In the genomic region with DNA sequence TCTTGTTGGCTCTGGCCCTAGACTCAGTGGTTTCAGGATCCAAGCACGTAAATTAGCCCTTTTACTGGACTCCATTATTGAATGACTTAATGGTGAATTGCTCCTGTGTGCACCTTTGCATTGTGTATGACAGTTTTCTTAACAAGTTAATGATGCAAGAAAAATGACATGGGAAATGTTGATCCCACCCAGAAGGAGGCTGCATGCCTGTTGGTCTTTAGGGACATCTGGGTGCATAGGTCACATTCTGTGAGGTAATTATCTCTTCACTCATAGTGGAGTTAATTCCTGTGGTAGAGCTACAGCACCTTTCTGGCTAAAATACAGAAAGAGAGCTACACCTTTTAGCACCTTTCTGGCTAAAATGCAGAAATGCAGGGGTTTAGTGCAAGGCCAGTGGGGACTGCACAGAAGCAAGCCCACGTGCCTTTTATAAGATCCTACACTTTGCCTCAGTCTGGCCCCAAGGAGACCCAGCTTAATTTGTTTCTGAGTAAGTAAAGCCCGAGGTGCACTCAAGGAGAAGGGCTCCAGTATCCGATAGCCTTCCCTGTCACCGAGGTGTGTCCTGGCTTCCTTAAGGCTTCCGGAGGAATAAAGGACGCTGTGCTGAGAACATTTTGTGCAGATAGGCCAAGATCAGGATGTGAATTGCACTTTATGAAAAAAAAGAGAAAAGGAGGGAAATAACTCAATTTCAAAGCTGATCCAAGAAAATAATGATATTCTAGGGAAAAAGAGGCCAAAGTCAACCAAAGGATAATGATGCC, we compare ENCODE assay signal across 4 cellular contexts. TPM values are rescaled to one million over a fixed set of nuclear protein-coding genes. Genes with fewer than 3 reads are reported as not detected.
"Had no signal": no experiment of that assay in that cellular context is flagged by ENCODE, and none has a peak within 500 bp of the region (broad histone marks: within the 10 kb centered on the region; RNA-seq: fewer than 3 reads in every experiment).

No MANE protein-coding gene starts in this region.

RNA-seq across cellular contexts. Expression of a gene that starts 18.1 kb away (rescaled TPM):
- total RNA-seq: SJSA1 had no signal

RNA-seq across cellular contexts. Expression of a gene that starts 54.6 kb away (rescaled TPM):
- total RNA-seq: NCI-H460, PC-9, Peyer's patch, SJSA1 had no signal
